ENCODE assay signal across 22 cellular contexts in genomic region chr9:35628389-35628991, GRCh38. TPM values are rescaled to one million over a fixed set of nuclear protein-coding genes. Genes with fewer than 3 reads are reported as not detected.
"Had no signal": no experiment of that assay in that cellular context is flagged by ENCODE, and none has a peak within 500 bp of the region (broad histone marks: within the 10 kb centered on the region; RNA-seq: fewer than 3 reads in every experiment).

No MANE protein-coding gene starts in this region.

- H3K27me3 ChIP-seq: dorsolateral prefrontal cortex, heart left ventricle, sigmoid colon, suprapubic skin, thyroid gland had no signal

- ATAC-seq: heart left ventricle; left lobe of liver; naive thymus-derived CD4-positive, alpha-beta T cell; stimulated activated naive CD8-positive, alpha-beta T cell treated with anti-CD3 and anti-CD28 coated beads, Interleukin-15, Interleukin-2, amounts not matched to agents 100 U/mL and 50 U/mL, for 24 hours had no signal

- H3K9me3 Mint-ChIP-seq: naive thymus-derived CD4-positive, alpha-beta T cell; neural crest cell; type B pancreatic cell had no signal

- H3K36me3 Mint-ChIP-seq: naive thymus-derived CD4-positive, alpha-beta T cell; type B pancreatic cell had no signal

- H3K4me1 ChIP-seq: heart left ventricle, sigmoid colon, suprapubic skin had no signal

- H3K27ac Mint-ChIP-seq: naive thymus-derived CD4-positive, alpha-beta T cell; type B pancreatic cell had no signal

- H3K27ac ChIP-seq: dorsolateral prefrontal cortex, heart left ventricle, sigmoid colon, skin epidermis, suprapubic skin, thyroid gland had no signal

- H3K27me3 Mint-ChIP-seq: naive thymus-derived CD4-positive, alpha-beta T cell; type B pancreatic cell had no signal

- H3K4me1 Mint-ChIP-seq: neural crest cell had no signal

- H3K4me3 Mint-ChIP-seq: naive thymus-derived CD4-positive, alpha-beta T cell; neural crest cell; type B pancreatic cell had no signal

- H3K4me3 ChIP-seq: dorsolateral prefrontal cortex, heart left ventricle, sigmoid colon, skin epidermis, suprapubic skin, thyroid gland had no signal

- DNase-seq: cortex of kidney; dorsolateral prefrontal cortex; effector CD8-positive, alpha-beta T cell; heart left ventricle; hippocampal formation; kidney glomerular epithelial cell; mammary epithelial cell; naive thymus-derived CD4-positive, alpha-beta T cell; posterior cingulate gyrus; sigmoid colon; stimulated activated naive CD8-positive, alpha-beta T cell treated with anti-CD3 and anti-CD28 coated beads, Interleukin-15, Interleukin-2, amounts not matched to agents 100 U/mL and 50 U/mL, for 24 hours; thyroid gland had no signal

RNA-seq across cellular contexts. Expression of gene SIT1, which starts 22.2 kb away (rescaled TPM):
- total RNA-seq: frontal cortex, glomerular endothelial cell, lower leg skin, mammary epithelial cell, osteocyte, pulmonary artery endothelial cell had no signal
- polyA plus RNA-seq: mammary epithelial cell had no signal
